In genomic region chr20:41135187-41135887, GRCh38 we compare ENCODE assay signal across 7 cellular contexts. TPM values are rescaled to one million over a fixed set of nuclear protein-coding genes. Genes with fewer than 3 reads are reported as not detected.
A peak's percentile ranks its signal among the peaks of the same experiment; 100 is the strongest.
DNase-seq lines count a peak whose midpoint lies in the region; ATAC-seq, FAIRE-seq and TF ChIP-seq lines count a peak whose summit lies in the region.

No MANE protein-coding gene starts in this region.

- FAIRE-seq in bronchial epithelial cell (lab: Jason Lieb, UNC), result no peak

- peaks cover 29% of the 10 kb centered on the region for H3K79me2 ChIP-seq in MM.1S (ENCODE audit: low read length)

- H3K36me3 ChIP-seq in MM.1S (replicated peaks; ENCODE audit: insufficient read depth, low read length), result no peaks in the 10 kb centered on the region
- no peaks in the 10 kb centered on the region for H3K36me3 ChIP-seq in bronchial epithelial cell (ENCODE audit: control insufficient read depth, insufficient read depth, low read length)
- no peaks in the 10 kb centered on the region for H3K36me3 ChIP-seq in lower lobe of right lung
- no peaks in the 10 kb centered on the region for H3K36me3 ChIP-seq in stomach

- H3K9me3 ChIP-seq in MM.1S (replicated peaks; ENCODE audit: insufficient read depth, low read length), result no peaks in the 10 kb centered on the region
- H3K9me3 ChIP-seq in lower lobe of right lung, result no peaks in the 10 kb centered on the region
- no peaks in the 10 kb centered on the region for H3K9me3 ChIP-seq in stomach

- TF ChIP-seq POLR2A in stomach (IDR thresholded peaks at IDR 0.05), result no peak

- TF ChIP-seq CTCF in GM10248 (IDR thresholded peaks at IDR 0.05; ENCODE audit: control extremely low read depth, extremely low read depth, low read depth, missing control alignments) (peak; percentile 77), MM.1S (IDR thresholded peaks at IDR 0.05; ENCODE audit: low read length) (peak; percentile 94), VCaP (conservative IDR thresholded peaks at IDR 0.05) (peak; percentile 89), bronchial epithelial cell (IDR thresholded peaks at IDR 0.05; ENCODE audit: insufficient read depth, low read length, severe bottlenecking) (peak; percentile 89), lower lobe of right lung (IDR thresholded peaks at IDR 0.05) (peak; percentile 81), stomach (IDR thresholded peaks at IDR 0.05) (peak in 5 of 7 experiments; percentile 43 to 81 (median 63))

- no peak overlapping the region for H3K4me2 ChIP-seq in MM.1S (ENCODE audit: low read depth, low read length)

- H3K27me3 ChIP-seq in MM.1S (replicated peaks; ENCODE audit: insufficient read depth, low read length), result no peaks in the 10 kb centered on the region
- no peaks in the 10 kb centered on the region for H3K27me3 ChIP-seq in bronchial epithelial cell (ENCODE audit: control insufficient read depth, insufficient read depth, low read length)
- no peaks in the 10 kb centered on the region for H3K27me3 ChIP-seq in lower lobe of right lung (ENCODE audit: low read depth)
- no peaks in the 10 kb centered on the region for H3K27me3 ChIP-seq in stomach

- H3F3A ChIP-seq in MM.1S (ENCODE audit: insufficient read depth, low read length), result 0 out of 2 replicates have a peak, but pooled peaks cover 8% of the 10 kb centered on the region

- no peaks in the 10 kb centered on the region for H4K20me1 ChIP-seq in MM.1S (ENCODE audit: insufficient read depth, low read length)

- POLR2A ChIA-PET in GM10248 (lab: Yijun Ruan, JAX), result interaction anchor here (0.7 kb wide), 1 partner anchor 88 kb away, joined by 3 read pairs; no protein-coding TSS in a partner anchor

- ATAC-seq in lower lobe of right lung (peak; percentile 44), HG02678 (IDR thresholded peaks at IDR 0.05; ENCODE audit: unreplicated experiment) (no peak)

- WGBS in stomach, 5 donors, result 50 to 55% (median 53%) methylated on average over 13 of the region's 13 CpGs

- no peak for TF ChIP-seq EP300 in stomach (IDR thresholded peaks at IDR 0.05)

- H3K9me2 ChIP-seq in MM.1S (replicated peaks; ENCODE audit: insufficient read depth, low read length), result no peaks in the 10 kb centered on the region

- DNase-seq in GM10248 (ENCODE audit: extremely low spot score), result peak; percentile 66
- peak; percentile 62 for DNase-seq in MM.1S
- peak; percentile 47 for DNase-seq in bronchial epithelial cell (ENCODE audit: low read depth)
- DNase-seq in lower lobe of right lung, result peak; percentile 60
- DNase-seq in stomach, result peak; percentile 61

- CTCF ChIA-PET in GM10248 (lab: Yijun Ruan, JAX), result interaction anchor here (0.6 to 4.9 kb wide), 42 partner anchors 9 to 289 kb away, joined by 3 to 46 read pairs (median 4); partner anchors contain the start of gene LPIN3

- H2AFZ ChIP-seq in MM.1S (ENCODE audit: low read length), result no peak overlapping the region

- H3K4me3 ChIP-seq in MM.1S (ENCODE audit: low read length), result no peak overlapping the region
- H3K4me3 ChIP-seq in bronchial epithelial cell (ENCODE audit: low read depth, low read length), result no peak overlapping the region
- H3K4me3 ChIP-seq in lower lobe of right lung, result no peak overlapping the region
- no peak overlapping the region for H3K4me3 ChIP-seq in stomach

- no peak overlapping the region for H3K9ac ChIP-seq in MM.1S (ENCODE audit: low read length)

- H3K27ac ChIP-seq in MM.1S (ENCODE audit: low read length) (no peak overlapping the region), VCaP (no peak overlapping the region), lower lobe of right lung (no peak overlapping the region), stomach (no peak overlapping the region)

- H3K4me1 ChIP-seq in MM.1S (ENCODE audit: low read length) (peaks cover 14% of the 10 kb centered on the region; the same call in 1 of the 2 replicates), lower lobe of right lung (peaks cover 40% of the 10 kb centered on the region), stomach (peaks cover 22 to 40% (median 36%) of the 10 kb centered on the region in 4 donors)

- intact Hi-C loops in lower lobe of right lung (cut with DNase I), result no loop called here
- intact Hi-C loops in stomach (cut with DNase I; ENCODE audit: low total_unique reads), result no loop called here

RNA-seq across cellular contexts. Expression of gene PLCG1, which starts 2.0 kb away (rescaled TPM):
- total RNA-seq in bronchial epithelial cell (20.8 and 32.1 TPM in 2 replicates), lower lobe of right lung (94.0 TPM), stomach (100 to 1,000 TPM in 2 of 5 donors, 10 to 100 TPM in 3; 37.9 to 576 (median 86.1) TPM)
- polyA plus RNA-seq in stomach, result 10 to 100 TPM; 16.3 to 32.9 (median 17.5) TPM
